1 cellular context compared by ENCODE assay signal in the genomic region with DNA sequence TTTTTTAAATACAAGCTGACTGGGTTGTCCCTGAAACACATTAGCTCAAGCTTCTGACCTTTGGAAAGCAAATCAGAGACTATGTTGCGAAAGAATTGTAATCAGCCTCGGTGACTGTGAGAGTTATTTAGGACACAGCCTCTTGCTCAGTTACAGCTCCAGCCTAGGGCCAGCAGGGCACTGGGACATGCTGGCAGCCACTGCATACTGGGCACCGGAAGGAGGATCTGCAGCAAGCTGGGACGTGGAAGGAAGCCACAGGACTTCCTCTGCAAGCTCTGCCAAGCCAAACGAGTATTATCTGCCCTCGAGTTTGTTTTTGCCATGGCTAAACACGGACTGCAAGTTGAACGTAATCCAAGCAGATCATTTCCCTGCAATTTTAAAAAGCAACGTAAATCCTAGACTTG.
TF ChIP-seq lines count a peak whose summit lies in the region.

No MANE protein-coding gene starts in this region.

TF ChIP-seq in K562, 482 proteins besides CTCF, POLR2A, EP300 and RAD21:
- TF ChIP-seq SREBF1 (IDR thresholded peaks at IDR 0.05; ENCODE audit: borderline replicate concordance, low read depth, low read length) = no peak
- TF ChIP-seq CEBPG (CRISPR knock-in tag; IDR thresholded peaks at IDR 0.05) = no peak
- TF ChIP-seq CEBPG (tag; conservative IDR thresholded peaks at IDR 0.05 in 1 of 2, IDR thresholded peaks at IDR 0.05 in 1 of 2) = peak; percentile 54 to 73
- no peak for TF ChIP-seq MCM2 (IDR thresholded peaks at IDR 0.05; ENCODE audit: low read depth)
- no peak for TF ChIP-seq NCOA4 (IDR thresholded peaks at IDR 0.05; ENCODE audit: partially characterized antibody)
- no peak for TF ChIP-seq TCF7L2 (IDR thresholded peaks at IDR 0.05; ENCODE audit: low read depth, low read length)
- no peak for TF ChIP-seq ZC3H4 (CRISPR knock-in tag; IDR thresholded peaks at IDR 0.05; ENCODE audit: borderline replicate concordance)
- TF ChIP-seq ZNF124 (CRISPR knock-in tag; IDR thresholded peaks at IDR 0.05) = no peak
- no peak for TF ChIP-seq ESRRA (IDR thresholded peaks at IDR 0.05; ENCODE audit: borderline replicate concordance, low read depth)
- TF ChIP-seq CEBPB (tag; IDR thresholded peaks at IDR 0.05) = peak; percentile 92
- no peak for TF ChIP-seq ZNF280A (IDR thresholded peaks at IDR 0.05; ENCODE audit: low read depth, partially characterized antibody)
- no peak for TF ChIP-seq MEF2A (IDR thresholded peaks at IDR 0.05; ENCODE audit: control insufficient read depth, low read depth, low read length)
- TF ChIP-seq, protein P1, sequence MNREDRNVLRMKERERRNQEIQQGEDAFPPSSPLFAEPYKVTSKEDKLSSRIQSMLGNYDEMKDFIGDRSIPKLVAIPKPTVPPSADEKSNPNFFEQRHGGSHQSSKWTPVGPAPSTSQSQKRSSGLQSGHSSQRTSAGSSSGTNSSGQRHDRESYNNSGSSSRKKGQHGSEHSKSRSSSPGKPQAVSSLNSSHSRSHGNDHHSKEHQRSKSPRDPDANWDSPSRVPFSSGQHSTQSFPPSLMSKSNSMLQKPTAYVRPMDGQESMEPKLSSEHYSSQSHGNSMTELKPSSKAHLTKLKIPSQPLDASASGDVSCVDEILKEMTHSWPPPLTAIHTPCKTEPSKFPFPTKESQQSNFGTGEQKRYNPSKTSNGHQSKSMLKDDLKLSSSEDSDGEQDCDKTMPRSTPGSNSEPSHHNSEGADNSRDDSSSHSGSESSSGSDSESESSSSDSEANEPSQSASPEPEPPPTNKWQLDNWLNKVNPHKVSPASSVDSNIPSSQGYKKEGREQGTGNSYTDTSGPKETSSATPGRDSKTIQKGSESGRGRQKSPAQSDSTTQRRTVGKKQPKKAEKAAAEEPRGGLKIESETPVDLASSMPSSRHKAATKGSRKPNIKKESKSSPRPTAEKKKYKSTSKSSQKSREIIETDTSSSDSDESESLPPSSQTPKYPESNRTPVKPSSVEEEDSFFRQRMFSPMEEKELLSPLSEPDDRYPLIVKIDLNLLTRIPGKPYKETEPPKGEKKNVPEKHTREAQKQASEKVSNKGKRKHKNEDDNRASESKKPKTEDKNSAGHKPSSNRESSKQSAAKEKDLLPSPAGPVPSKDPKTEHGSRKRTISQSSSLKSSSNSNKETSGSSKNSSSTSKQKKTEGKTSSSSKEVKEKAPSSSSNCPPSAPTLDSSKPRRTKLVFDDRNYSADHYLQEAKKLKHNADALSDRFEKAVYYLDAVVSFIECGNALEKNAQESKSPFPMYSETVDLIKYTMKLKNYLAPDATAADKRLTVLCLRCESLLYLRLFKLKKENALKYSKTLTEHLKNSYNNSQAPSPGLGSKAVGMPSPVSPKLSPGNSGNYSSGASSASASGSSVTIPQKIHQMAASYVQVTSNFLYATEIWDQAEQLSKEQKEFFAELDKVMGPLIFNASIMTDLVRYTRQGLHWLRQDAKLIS (CRISPR knock-in tag; IDR thresholded peaks at IDR 0.05) = no peak
- TF ChIP-seq GABPA (tag; conservative IDR thresholded peaks at IDR 0.05; ENCODE audit: low read depth) = 0 out of 2 replicates have a peak, but pooled peaks have one; percentile 18
- TF ChIP-seq ZC3H8 (IDR thresholded peaks at IDR 0.05) = no peak
- TF ChIP-seq PML (IDR thresholded peaks at IDR 0.05; ENCODE audit: low read length) = no peak
- TF ChIP-seq MTF1 (CRISPR knock-in tag; IDR thresholded peaks at IDR 0.05; ENCODE audit: borderline replicate concordance) = no peak
- TF ChIP-seq ZNF707 (CRISPR knock-in tag; conservative IDR thresholded peaks at IDR 0.05) = no peak
- TF ChIP-seq ZNF311 (CRISPR knock-in tag; IDR thresholded peaks at IDR 0.05) = no peak
